10 cellular contexts compared by ENCODE assay signal in the genomic region with DNA sequence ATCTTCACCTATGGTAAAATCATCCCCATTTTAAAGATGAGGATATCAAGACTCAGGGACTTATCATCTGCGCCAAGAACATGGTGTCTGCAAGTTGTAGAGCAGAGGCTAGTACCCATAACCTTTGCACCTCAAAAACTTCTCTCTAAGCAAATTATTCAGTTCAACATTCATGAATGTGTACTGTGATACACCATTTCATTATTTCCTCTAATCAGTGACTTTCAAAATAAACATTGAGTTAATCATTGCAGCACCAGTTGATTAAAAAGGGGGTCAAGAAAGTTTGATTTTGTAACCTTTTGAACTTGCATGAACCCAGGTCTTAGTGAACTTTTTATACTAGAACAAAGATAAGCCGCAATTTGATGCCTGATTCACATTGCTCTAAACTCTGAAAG. TPM values are rescaled to one million over a fixed set of nuclear protein-coding genes. Genes with fewer than 3 reads are reported as not detected.
"Had no signal": no experiment of that assay in that cellular context is flagged by ENCODE, and none has a peak within 500 bp of the region (broad histone marks: within the 10 kb centered on the region; RNA-seq: fewer than 3 reads in every experiment).

No MANE protein-coding gene starts in this region.

- FAIRE-seq: H1, H54, K562 had no signal

- H2AFZ ChIP-seq: GM23338 had no signal

- H3K4me3 ChIP-seq: GM23338, K562 had no signal

- H3K27ac ChIP-seq: HL-60 had no signal

- ATAC-seq: GM23338, K562 had no signal

- H3K4me2 ChIP-seq: GM23338 had no signal

- DNase-seq: H9, HCEC 1CT, IMR-90, KG1 had no signal

RNA-seq across cellular contexts. Expression of gene CYP2C8, which starts 47.6 kb away (rescaled TPM):
- total RNA-seq: HT1080, IMR-90 had no signal
